8 cellular contexts compared by ENCODE assay signal in the genomic region with DNA sequence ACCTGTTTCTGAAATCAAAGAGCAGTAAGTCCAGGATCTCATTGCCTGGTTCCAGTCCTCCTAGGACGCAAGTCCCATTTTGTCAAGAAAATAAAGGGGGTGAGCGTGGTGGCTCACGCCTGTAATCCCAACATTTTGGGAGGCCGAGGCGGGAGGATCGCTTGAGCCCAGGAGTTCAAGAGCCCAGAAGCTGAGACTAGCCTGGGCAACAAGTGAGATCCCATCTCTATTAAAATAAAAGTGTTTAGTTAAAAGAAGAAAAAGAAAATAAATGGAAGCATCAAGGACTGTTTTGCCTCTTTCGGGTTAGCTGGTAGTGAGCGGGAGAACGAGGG. TPM values are rescaled to one million over a fixed set of nuclear protein-coding genes. Genes with fewer than 3 reads are reported as not detected.
A peak's percentile ranks its signal among the peaks of the same experiment; 100 is the strongest.
DNase-seq lines count a peak whose midpoint lies in the region; ATAC-seq and TF ChIP-seq lines count a peak whose summit lies in the region.

No MANE protein-coding gene starts in this region.

- no peak for TF ChIP-seq POLR2A in prostate gland (IDR thresholded peaks at IDR 0.05)

- peak overlapping the region; percentile 73; the same call in 1 of the 2 replicates for H3K9ac ChIP-seq in ES-I3 (ENCODE audit: low read depth, low read length)

- H3K9me3 ChIP-seq in ES-I3 (ENCODE audit: control insufficient read depth, insufficient read depth, low read length) (peaks cover 5% of the 10 kb centered on the region; the same call in 1 of the 2 replicates), Panc1 (ENCODE audit: control insufficient read depth, insufficient read depth, low read depth, low read length) (no peaks in the 10 kb centered on the region; the same call in 1 of the 2 replicates), prostate gland (no peaks in the 10 kb centered on the region)

- in situ Hi-C loops in Panc1 (cut with HindIII; ENCODE audit: low pct_unique_long_range_greater_than_20kb, low sequenced_read_pairs) = no loop called here

- intact Hi-C loops in Panc1 (cut with micrococcal nuclease; ENCODE audit: unreplicated experiment) (no loop called here), prostate gland (cut with DNase I) (no loop called here)

- no TSS peak for BruUV-seq in Panc1 (replicated peaks; lab: Mats Ljungman, UMichigan)

- peak; percentile 12 for ATAC-seq in Panc1
- ATAC-seq in GM21825 (IDR thresholded peaks at IDR 0.05; ENCODE audit: unreplicated experiment) = no peak
- ATAC-seq in GM19395 (IDR thresholded peaks at IDR 0.05; ENCODE audit: unreplicated experiment) = no peak

- H3K4me1 ChIP-seq in ES-I3 (ENCODE audit: insufficient read depth, low read length) (no peaks in the 10 kb centered on the region), Panc1 (ENCODE audit: control insufficient read depth, insufficient read depth, low read length) (no peaks in the 10 kb centered on the region), prostate gland (replicated peaks) (no peaks in the 10 kb centered on the region)

- no peaks in the 10 kb centered on the region for H3K27me3 ChIP-seq in Panc1 (ENCODE audit: control insufficient read depth, insufficient read depth, low read length)
- no peaks in the 10 kb centered on the region for H3K27me3 ChIP-seq in prostate gland (replicated peaks; ENCODE audit: insufficient read depth)

- 25% methylated on average over 9 of the region's 9 CpGs for WGBS in prostate gland

- no peak for TF ChIP-seq CTCF in Panc1 (IDR thresholded peaks at IDR 0.05)
- no peak for TF ChIP-seq CTCF in epithelial cell of esophagus (IDR thresholded peaks at IDR 0.05; ENCODE audit: insufficient read depth, low read depth, low read length, missing control alignments)
- no peak for TF ChIP-seq CTCF in prostate gland (IDR thresholded peaks at IDR 0.05)
- TF ChIP-seq CTCF in GM20000 (IDR thresholded peaks at IDR 0.05; ENCODE audit: extremely low read depth, missing control alignments) = no peak

- H3K27ac ChIP-seq in Panc1 (ENCODE audit: low read length) (peak overlapping the region; percentile 80), prostate gland (peak overlapping the region in 1 of 2 donors; percentile 64)

- POLR2A ChIA-PET in Panc1 (lab: Charles Lee) = no interaction called here

- DNase-seq in Panc1 (ENCODE audit: low read depth, low spot score) (no peak), epithelial cell of esophagus (ENCODE audit: low read depth) (no peak), prostate gland (ENCODE audit: low spot score) (no peak), GM20000 (ENCODE audit: low spot score) (no peak), NCI-H1436 (lab: John Stamatoyannopoulos, UW) (no peak)

- H3K4me3 ChIP-seq in Panc1 (ENCODE audit: low read depth in 2 of 2, low read length in 2 of 2) = peak overlapping the region; percentile 71 to 75
- peak overlapping the region; percentile 99 for H3K4me3 ChIP-seq in epithelial cell of esophagus (ENCODE audit: low read length)
- peak overlapping the region; percentile 56 to 65 for H3K4me3 ChIP-seq in prostate gland

- H3K36me3 ChIP-seq in ES-I3 (ENCODE audit: insufficient read depth, low read length) (no peaks in the 10 kb centered on the region; the same call in 1 of the 2 replicates), Panc1 (ENCODE audit: control insufficient read depth, insufficient read depth, low read length) (no peaks in the 10 kb centered on the region), prostate gland (no peaks in the 10 kb centered on the region)

- CTCF ChIA-PET in Panc1 (lab: Charles Lee) = no interaction called here

RNA-seq across cellular contexts. Expression of a gene that starts 0.3 kb away (rescaled TPM):
- 23.2 TPM for total RNA-seq in Panc1 (2021; ENCODE audit: unreplicated experiment)
- 24.8 TPM for polyA plus RNA-seq in Panc1 (2012; ENCODE audit: insufficient read length)
- total RNA-seq in prostate gland = 10 to 100 TPM; 10.0 to 17.5 TPM

RNA-seq across cellular contexts. Expression of a gene that starts 16.6 kb away (rescaled TPM):
- total RNA-seq in Panc1 (2021; ENCODE audit: unreplicated experiment) (180 TPM), prostate gland (100 to 1,000 TPM in 1 of 2 donors, 10 to 100 TPM in 1; 81.4 to 114 TPM)
- polyA plus RNA-seq in Panc1 (2012; ENCODE audit: insufficient read length) = 207 TPM

RNA-seq across cellular contexts. Expression of a gene that starts 26.2 kb away (rescaled TPM):
- total RNA-seq in Panc1 (2021; ENCODE audit: unreplicated experiment) = not detected
- polyA plus RNA-seq in Panc1 (2012; ENCODE audit: insufficient read length) = not detected
- not detected for total RNA-seq in prostate gland

RNA-seq across cellular contexts. Expression of a gene that starts 29.4 kb away (rescaled TPM):
- total RNA-seq in Panc1 (2021; ENCODE audit: unreplicated experiment) = 2.8 TPM
- polyA plus RNA-seq in Panc1 (2012; ENCODE audit: insufficient read length) = 3.5 TPM
- total RNA-seq in prostate gland = 1 to 10 TPM; 1.2 to 6.6 TPM

RNA-seq across cellular contexts. Expression of a gene that starts 35.9 kb away (rescaled TPM):
- total RNA-seq in Panc1 (2021; ENCODE audit: unreplicated experiment) (835 TPM), prostate gland (100 to 1,000 TPM; 334 to 665 TPM)
- polyA plus RNA-seq in Panc1 (2012; ENCODE audit: insufficient read length) = 771 TPM
